Comparison of ENCODE assay signal across 9 cellular contexts in genomic region chr17:81925860-81926450, GRCh38. TPM values are rescaled to one million over a fixed set of nuclear protein-coding genes. Genes with fewer than 3 reads are reported as not detected.
DNase-seq lines count a peak whose midpoint lies in the region; ATAC-seq and TF ChIP-seq lines count a peak whose summit lies in the region.
"Had no signal": no experiment of that assay in that cellular context is flagged by ENCODE, and none has a peak within 500 bp of the region (broad histone marks: within the 10 kb centered on the region; RNA-seq: fewer than 3 reads in every experiment).

No MANE protein-coding gene starts in this region.

- CTCF ChIA-PET in BJ (lab: Yijun Ruan, JAX): interaction anchor here (0.7 to 1.1 kb wide), 4 partner anchors 8 to 105 kb away, joined by 3 read pairs; partner anchors contain the start of gene SIRT7

- TF ChIP-seq CTCF in BJ (IDR thresholded peaks at IDR 0.05; ENCODE audit: insufficient read depth, low read depth, low read length): no peak
- TF ChIP-seq CTCF in dorsolateral prefrontal cortex (IDR thresholded peaks at IDR 0.05 in 54 of 56, conservative IDR thresholded peaks at IDR 0.05 in 2 of 56; ENCODE audit: low read depth in 1 of 56, partially characterized antibody in 56 of 56): no peak
- no peak for TF ChIP-seq CTCF in nephron (IDR thresholded peaks at IDR 0.05; ENCODE audit: unreplicated experiment in 3 of 3)

- peaks cover 11% of the 10 kb centered on the region for H3K36me3 ChIP-seq in BJ (ENCODE audit: control insufficient read depth, insufficient read depth, low read length)

- peaks cover 5% of the 10 kb centered on the region for H3K36me3 Mint-ChIP-seq in nephron (ENCODE audit: low read depth)

- POLR2A ChIA-PET in BJ (lab: Charles Lee): interaction anchor here (0.6 kb wide), 1 partner anchor 413 kb away, joined by 3 read pairs; no protein-coding TSS in a partner anchor

- ATAC-seq in GM18909 (IDR thresholded peaks at IDR 0.05; ENCODE audit: poor library complexity, unreplicated experiment): no peak
- ATAC-seq in GM18517 (IDR thresholded peaks at IDR 0.05; ENCODE audit: unreplicated experiment): no peak
- no peak for ATAC-seq in GM18502 (IDR thresholded peaks at IDR 0.05; ENCODE audit: poor library complexity, unreplicated experiment)

- H3K27me3 ChIP-seq in BJ (ENCODE audit: control insufficient read depth, insufficient read depth, low read length) (no peaks in the 10 kb centered on the region), dorsolateral prefrontal cortex (no peaks in the 10 kb centered on the region)

- H3K9me3 Mint-ChIP-seq in nephron: no peaks in the 10 kb centered on the region

- intact Hi-C loops in dorsolateral prefrontal cortex (cut with DNase I): loop anchor here in 1 of 2 donors (5.0 kb wide), 1 partner anchor 54 kb away; the partner anchor contains the start of gene ARHGDIA

- H3K27ac Mint-ChIP-seq in nephron: peak overlapping the region; percentile 79 to 95 (median 93)

- H3K4me3 ChIP-seq in BJ (ENCODE audit: low read depth, low read length) (peak overlapping the region; percentile 90), dorsolateral prefrontal cortex (peak overlapping the region; percentile 59 to 95 (median 84))

- H3K4me1 Mint-ChIP-seq in nephron: peaks cover 24% of the 10 kb centered on the region

- H3K27me3 Mint-ChIP-seq in nephron (ENCODE audit: low read depth): no peaks in the 10 kb centered on the region

- DNase-seq in BJ (ENCODE audit: low read depth) (no peak), NCI-H226 (peak; percentile 1), dorsolateral prefrontal cortex (no peak), SKM-1 (lab: John Stamatoyannopoulos, UW; ENCODE audit: unreplicated experiment) (no peak)

- H3K4me3 Mint-ChIP-seq in nephron: peak overlapping the region; percentile 87 to 89 (median 88)

- H3K27ac ChIP-seq in dorsolateral prefrontal cortex: peak overlapping the region in 50 of 59 donors; percentile 51 to 95 (median 86)

RNA-seq across cellular contexts. Expression of gene MAFG, which starts 1.6 kb away (rescaled TPM):
- 12.2 and 20.6 TPM in 2 replicates for polyA plus RNA-seq in BJ (2011; rRNA removed)
- polyA minus RNA-seq in BJ (2011; rRNA and poly(A)+ RNA removed): 6.6 and 6.7 TPM in 2 replicates
- total RNA-seq in dorsolateral prefrontal cortex: 10 to 100 TPM; 30.1 to 60.2 (median 41.1) TPM

RNA-seq across cellular contexts. Expression of gene SIRT7, which starts 8.0 kb away (rescaled TPM):
- 5.2 and 8.4 TPM in 2 replicates for polyA plus RNA-seq in BJ (2011; rRNA removed)
- 22.0 and 32.1 TPM in 2 replicates for polyA minus RNA-seq in BJ (2011; rRNA and poly(A)+ RNA removed)
- total RNA-seq in dorsolateral prefrontal cortex: 10 to 100 TPM; 15.0 to 55.8 (median 25.6) TPM

RNA-seq across cellular contexts. Expression of gene PYCR1, which starts 11.1 kb away (rescaled TPM):
- polyA plus RNA-seq in BJ (2011; rRNA removed): 156 and 245 TPM in 2 replicates
- polyA minus RNA-seq in BJ (2011; rRNA and poly(A)+ RNA removed): 76.0 and 115 TPM in 2 replicates
- 10 to 100 TPM in 44 of 120 experiments, 1 to 10 TPM in 76; 4.1 to 24.3 (median 9.3) TPM for total RNA-seq in dorsolateral prefrontal cortex

RNA-seq across cellular contexts. Expression of gene PCYT2, which starts 14.8 kb away (rescaled TPM):
- polyA plus RNA-seq in BJ (2011; rRNA removed): 24.5 and 44.2 TPM in 2 replicates
- polyA minus RNA-seq in BJ (2011; rRNA and poly(A)+ RNA removed): 19.1 and 25.7 TPM in 2 replicates
- total RNA-seq in dorsolateral prefrontal cortex: 10 to 100 TPM; 38.2 to 73.9 (median 55.5) TPM

RNA-seq across cellular contexts. Expression of gene MYADML2, which starts 21.1 kb away (rescaled TPM):
- not detected in 2 replicates for polyA plus RNA-seq in BJ (2011; rRNA removed)
- not detected in 2 replicates for polyA minus RNA-seq in BJ (2011; rRNA and poly(A)+ RNA removed)
- 1 to 10 TPM in 119 of 120 experiments, under 1 TPM in 1; 0.64 to 7.0 (median 3.4) TPM for total RNA-seq in dorsolateral prefrontal cortex
- total RNA-seq: RPMI7951 had no signal
